In genomic region chr17:29582767-29583166, GRCh38 we compare ENCODE assay signal across 24 cellular contexts. TPM values are rescaled to one million over a fixed set of nuclear protein-coding genes. Genes with fewer than 3 reads are reported as not detected.
A peak's percentile ranks its signal among the peaks of the same experiment; 100 is the strongest.
DNase-seq lines count a peak whose midpoint lies in the region; ATAC-seq, FAIRE-seq and TF ChIP-seq lines count a peak whose summit lies in the region.
"Had no signal": no experiment of that assay in that cellular context is flagged by ENCODE, and none has a peak within 500 bp of the region (broad histone marks: within the 10 kb centered on the region; RNA-seq: fewer than 3 reads in every experiment).

No MANE protein-coding gene starts in this region.

- no peak for ATAC-seq in GM18511 (IDR thresholded peaks at IDR 0.05; ENCODE audit: unreplicated experiment)
- ATAC-seq: body of pancreas, heart right ventricle, pancreas, sciatic nerve had no signal

- no peak overlapping the region for H2AK5ac ChIP-seq in neuronal stem cell (ENCODE audit: low read depth, low read length)

- H2BK5ac ChIP-seq in neuronal stem cell (ENCODE audit: low read length): peak overlapping the region; percentile 55

- no peak overlapping the region for H3K4ac ChIP-seq in neuronal stem cell (ENCODE audit: low read length)

- H3K9ac ChIP-seq in BLaER1: no peak overlapping the region
- H3K9ac ChIP-seq in neuronal stem cell (ENCODE audit: low read depth, low read length, poor library complexity): peak overlapping the region; percentile 1

- no peak overlapping the region for H3K18ac ChIP-seq in neuronal stem cell (ENCODE audit: low read length)

- no peak overlapping the region for H2BK120ac ChIP-seq in neuronal stem cell (ENCODE audit: low read depth, low read length)

- H3K27me3 ChIP-seq in BLaER1 (no peaks in the 10 kb centered on the region), dorsolateral prefrontal cortex (no peaks in the 10 kb centered on the region), neuronal stem cell (ENCODE audit: control insufficient read depth in 3 of 3, insufficient read depth in 3 of 3, low read depth in 1 of 3, low read length in 3 of 3) (no peaks in the 10 kb centered on the region)
- H3K27me3 ChIP-seq: body of pancreas, colonic mucosa, heart right ventricle, pancreas, tibial artery had no signal

- H3K4me3 ChIP-seq in BLaER1 (no peak overlapping the region), dorsolateral prefrontal cortex (peak overlapping the region in 11 of 59 donors; percentile 5 to 35 (median 19)), neuronal stem cell (ENCODE audit: low read length in 2 of 2) (no peak overlapping the region)
- H3K4me3 ChIP-seq: body of pancreas, colonic mucosa, lung, pancreas, SK-N-MC, tibial artery had no signal

- H3K9me3 ChIP-seq in BLaER1 (no peaks in the 10 kb centered on the region), neuronal stem cell (replicated peaks in 1 of 2; ENCODE audit: control insufficient read depth in 2 of 2, insufficient read depth in 1 of 2, low read depth in 1 of 2, low read length in 2 of 2) (no peaks in the 10 kb centered on the region)
- H3K9me3 ChIP-seq: body of pancreas, colonic mucosa, heart right ventricle, pancreas, tibial artery had no signal

- H3K9me3 Mint-ChIP-seq in osteocyte (ENCODE audit: unreplicated experiment): no peaks in the 10 kb centered on the region
- H3K9me3 Mint-ChIP-seq: activated CD4-positive, alpha-beta memory T cell treated with anti-CD3 and anti-CD28 coated beads for 36 hours; activated naive CD4-positive, alpha-beta T cell treated with anti-CD3 and anti-CD28 coated beads, Interleukin-2, amount 50 U/mL, for 24 hours; immature natural killer cell; T-helper 2 cell treated with Interferon-gamma antibody and Interleukin-4, amounts not matched to agents 5 μg/mL and 100 μg/mL, for 36 hours had no signal

- H3K27ac Mint-ChIP-seq in osteocyte (ENCODE audit: unreplicated experiment): no peak overlapping the region
- H3K27ac Mint-ChIP-seq: activated CD4-positive, alpha-beta memory T cell treated with anti-CD3 and anti-CD28 coated beads for 36 hours; activated naive CD4-positive, alpha-beta T cell treated with anti-CD3 and anti-CD28 coated beads, Interleukin-2, amount 50 U/mL, for 24 hours had no signal

- peaks cover 77% of the 10 kb centered on the region for H3K4me1 ChIP-seq in BLaER1
- peaks cover 18 to 28% of the 10 kb centered on the region in 2 donors for H3K4me1 ChIP-seq in neuronal stem cell (ENCODE audit: control insufficient read depth in 2 of 2, insufficient read depth in 1 of 2, low read depth in 1 of 2, low read length in 2 of 2)
- H3K4me1 ChIP-seq: pancreas had no signal

- H4K8ac ChIP-seq in neuronal stem cell (ENCODE audit: low read depth, low read length): no peak overlapping the region

- intact Hi-C loops in dorsolateral prefrontal cortex (cut with DNase I): loop anchor here in 1 of 2 donors (1.0 to 10.0 kb wide), 2 partner anchors 9 to 512 kb away; no protein-coding TSS in a partner anchor

- H3K36me3 ChIP-seq in BLaER1: peaks cover 61% of the 10 kb centered on the region
- H3K36me3 ChIP-seq in neuronal stem cell (replicated peaks in 1 of 2; ENCODE audit: control insufficient read depth in 2 of 2, insufficient read depth in 2 of 2, low read length in 2 of 2): peaks cover 38 to 58% of the 10 kb centered on the region in 2 donors
- H3K36me3 ChIP-seq: colonic mucosa, pancreas had no signal

- H3K27me3 Mint-ChIP-seq in osteocyte (ENCODE audit: unreplicated experiment): no peaks in the 10 kb centered on the region
- H3K27me3 Mint-ChIP-seq: activated CD4-positive, alpha-beta memory T cell treated with anti-CD3 and anti-CD28 coated beads for 36 hours; activated naive CD4-positive, alpha-beta T cell treated with anti-CD3 and anti-CD28 coated beads, Interleukin-2, amount 50 U/mL, for 24 hours had no signal

- no peak overlapping the region for H2BK12ac ChIP-seq in neuronal stem cell (ENCODE audit: low read length)

- TF ChIP-seq CTCF in dorsolateral prefrontal cortex (IDR thresholded peaks at IDR 0.05 in 54 of 56, conservative IDR thresholded peaks at IDR 0.05 in 2 of 56; ENCODE audit: low read depth in 1 of 56, partially characterized antibody in 56 of 56) (peak in 14 of 56 donors; percentile 8 to 35 (median 12)), osteocyte (IDR thresholded peaks at IDR 0.05) (no peak)

- DNase-seq in HTR-8/SVneo (ENCODE audit: insufficient read length, low spot score) (no peak), dorsolateral prefrontal cortex (peak; percentile 73 to 87 (median 82)), neuronal stem cell (ENCODE audit: low spot score) (no peak), osteocyte (ENCODE audit: extremely low spot score, unreplicated experiment) (no peak), NCI-H1930 (lab: John Stamatoyannopoulos, UW) (no peak)
- DNase-seq: activated CD4-positive, alpha-beta memory T cell treated with anti-CD3 and anti-CD28 coated beads for 36 hours; body of pancreas; colonic mucosa; heart right ventricle; immature natural killer cell; KBM-7; NCI-H187 treated with DMSO at 0.1 percent for 48 hours; NCI-H345; tibial artery had no signal

- peak overlapping the region; percentile 81; the same call in 1 of the 2 replicates for H3K27ac ChIP-seq in BLaER1
- peak overlapping the region; percentile 81 to 99 (median 95) for H3K27ac ChIP-seq in dorsolateral prefrontal cortex
- no peak overlapping the region for H3K27ac ChIP-seq in neuronal stem cell (replicated peaks; ENCODE audit: low read length)
- H3K27ac ChIP-seq: body of pancreas, colonic mucosa, pancreas, SK-N-MC, tibial artery had no signal

- peaks cover 13% of the 10 kb centered on the region for H3K36me3 Mint-ChIP-seq in osteocyte (ENCODE audit: unreplicated experiment)

- no peak overlapping the region for H2AFZ ChIP-seq in neuronal stem cell (ENCODE audit: low read length)

- peaks cover 37% of the 10 kb centered on the region for H3K4me1 Mint-ChIP-seq in osteocyte (ENCODE audit: unreplicated experiment)

- H3K79me1 ChIP-seq in neuronal stem cell (ENCODE audit: low read depth, low read length): peaks cover 9% of the 10 kb centered on the region

- H4K91ac ChIP-seq in neuronal stem cell (ENCODE audit: low read depth, low read length, poor library complexity): no peak overlapping the region

- H3K23ac ChIP-seq in neuronal stem cell (ENCODE audit: low read depth, low read length, poor library complexity): no peak overlapping the region

- H3K4me2 ChIP-seq in BLaER1: no peak overlapping the region
- H3K4me2 ChIP-seq in neuronal stem cell (ENCODE audit: insufficient read depth, low read length, poor library complexity, severe bottlenecking): no peak overlapping the region

- peaks cover 97% of the 10 kb centered on the region for H4K20me1 ChIP-seq in BLaER1

- peak; percentile 55 for FAIRE-seq in HTR-8/SVneo (lab: Jason Lieb, UNC)
- FAIRE-seq: H54, pancreas, RCC 7860 had no signal

- WGBS in neuronal stem cell (ENCODE audit: extremely low coverage in 2 of 2, insufficient read length in 2 of 2, insufficient replicate concordance in 1 of 2), 2 donors: no CpG with 5 or more reads among the region's 13 CpGs

- H2BK15ac ChIP-seq in neuronal stem cell (ENCODE audit: low read length): no peak overlapping the region

- no peak overlapping the region for H3K4me3 Mint-ChIP-seq in osteocyte (ENCODE audit: unreplicated experiment)
- H3K4me3 Mint-ChIP-seq: activated CD4-positive, alpha-beta memory T cell treated with anti-CD3 and anti-CD28 coated beads for 36 hours; activated naive CD4-positive, alpha-beta T cell treated with anti-CD3 and anti-CD28 coated beads, Interleukin-2, amount 50 U/mL, for 24 hours; immature natural killer cell; T-helper 2 cell treated with Interferon-gamma antibody and Interleukin-4, amounts not matched to agents 5 μg/mL and 100 μg/mL, for 36 hours had no signal

- no peak overlapping the region for H3K14ac ChIP-seq in neuronal stem cell (ENCODE audit: low read length)

RNA-seq across cellular contexts. Expression of gene GIT1, which starts 6.7 kb away (rescaled TPM):
- total RNA-seq in dorsolateral prefrontal cortex: 100 to 1,000 TPM; 110 to 287 (median 170) TPM
- 63.2 TPM for polyA plus RNA-seq in neuronal stem cell (2013, experiment 1 of 2)
- polyA plus RNA-seq in neuronal stem cell (2013, experiment 2 of 2): 65.1 TPM
- 48.2 and 50.7 TPM in 2 replicates for total RNA-seq in osteocyte

RNA-seq across cellular contexts. Expression of gene ANKRD13B, which starts 10.2 kb away (rescaled TPM):
- total RNA-seq in dorsolateral prefrontal cortex: 10 to 100 TPM; 34.3 to 82.0 (median 53.1) TPM
- polyA plus RNA-seq in neuronal stem cell (2013, experiment 1 of 2): 24.5 TPM
- 23.7 TPM for polyA plus RNA-seq in neuronal stem cell (2013, experiment 2 of 2)
- 33.1 and 36.1 TPM in 2 replicates for total RNA-seq in osteocyte

RNA-seq across cellular contexts. Expression of gene TP53I13, which starts 14.3 kb away (rescaled TPM):
- 10 to 100 TPM; 10.1 to 40.2 (median 20.1) TPM for total RNA-seq in dorsolateral prefrontal cortex
- polyA plus RNA-seq in neuronal stem cell (2013, experiment 1 of 2): 32.2 TPM
- polyA plus RNA-seq in neuronal stem cell (2013, experiment 2 of 2): 30.4 TPM
- 42.0 and 43.1 TPM in 2 replicates for total RNA-seq in osteocyte

RNA-seq across cellular contexts. Expression of gene ABHD15, which starts 15.9 kb away (rescaled TPM):
- 1 to 10 TPM; 1.9 to 8.0 (median 4.2) TPM for total RNA-seq in dorsolateral prefrontal cortex
- polyA plus RNA-seq in neuronal stem cell (2013, experiment 1 of 2): 2.6 TPM
- polyA plus RNA-seq in neuronal stem cell (2013, experiment 2 of 2): 2.5 TPM
- total RNA-seq in osteocyte: 11.7 and 12.8 TPM in 2 replicates

RNA-seq across cellular contexts. Expression of gene CORO6, which starts 39.9 kb away (rescaled TPM):
- 100 to 1,000 TPM in 23 of 120 experiments, 10 to 100 TPM in 97; 31.5 to 153 (median 80.8) TPM for total RNA-seq in dorsolateral prefrontal cortex
- 5.2 TPM for polyA plus RNA-seq in neuronal stem cell (2013, experiment 1 of 2)
- polyA plus RNA-seq in neuronal stem cell (2013, experiment 2 of 2): 5.5 TPM
- 4.8 and 7.1 TPM in 2 replicates for total RNA-seq in osteocyte

Comparison
In these comparisons a context has a peak if more than half of its experiments do, and no peak if none do; other contexts are left out.
1. DNase-seq: peak in dorsolateral prefrontal cortex (10 of 10); none in HTR-8/SVneo (single experiment), neuronal stem cell (single experiment), osteocyte (single experiment) and NCI-H1930 (0 of 2).